1 cellular context compared by ENCODE assay signal in the genomic region with DNA sequence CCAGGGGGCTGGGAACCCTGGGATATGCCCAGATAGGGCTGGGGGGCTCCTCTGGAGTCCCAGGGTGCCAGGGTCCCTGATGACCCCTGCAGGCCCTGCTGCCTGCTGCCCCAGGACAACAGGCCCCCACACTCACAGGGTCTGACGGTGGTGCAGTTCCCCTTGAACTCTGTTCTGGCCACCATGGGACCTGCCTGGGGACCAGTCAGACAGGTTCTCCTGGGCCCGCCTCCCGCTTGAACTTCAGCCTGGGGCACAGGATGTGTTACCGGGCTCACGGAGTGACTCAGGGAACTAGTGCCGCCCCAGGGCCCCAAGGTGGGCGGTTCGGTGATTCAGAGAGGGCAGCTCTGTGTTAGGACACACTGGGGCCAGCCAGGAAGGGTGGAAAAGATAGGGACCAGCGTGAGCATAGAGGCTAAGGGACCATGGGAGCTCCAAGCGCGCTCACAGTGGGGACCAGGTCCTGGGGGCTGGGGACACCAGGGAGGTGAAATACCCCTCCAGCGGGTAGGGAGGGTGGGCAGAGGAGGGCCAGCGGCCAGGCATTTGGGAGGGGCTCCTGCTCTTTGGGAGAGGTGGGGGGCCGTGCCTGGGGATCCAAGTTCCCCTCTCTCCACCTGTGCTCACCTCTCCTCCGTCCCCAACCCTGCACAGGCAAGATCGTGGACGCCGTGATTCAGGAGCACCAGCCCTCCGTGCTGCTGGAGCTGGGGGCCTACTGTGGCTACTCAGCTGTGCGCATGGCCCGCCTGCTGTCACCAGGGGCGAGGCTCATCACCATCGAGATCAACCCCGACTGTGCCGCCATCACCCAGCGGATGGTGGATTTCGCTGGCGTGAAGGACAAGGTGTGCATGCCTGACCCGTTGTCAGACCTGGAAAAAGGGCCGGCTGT.
TF ChIP-seq lines count a peak whose summit lies in the region.

No MANE protein-coding gene starts in this region.

TF ChIP-seq in SK-N-SH treated with all-trans-retinoic acid at 6 μM for 48 hours, 23 proteins besides CTCF, POLR2A, EP300 and RAD21:
- no peak for TF ChIP-seq ARNTL (CRISPR knock-in tag; IDR thresholded peaks at IDR 0.05; ENCODE audit: borderline replicate concordance, low read depth)
- no peak for TF ChIP-seq OSR1 (CRISPR knock-in tag; IDR thresholded peaks at IDR 0.05)
- TF ChIP-seq ESRRG (CRISPR knock-in tag; IDR thresholded peaks at IDR 0.05): no peak
- no peak for TF ChIP-seq ISL1 (CRISPR knock-in tag; IDR thresholded peaks at IDR 0.05)
- no peak for TF ChIP-seq GLIS3 (CRISPR knock-in tag; IDR thresholded peaks at IDR 0.05)
- TF ChIP-seq, protein P1, sequence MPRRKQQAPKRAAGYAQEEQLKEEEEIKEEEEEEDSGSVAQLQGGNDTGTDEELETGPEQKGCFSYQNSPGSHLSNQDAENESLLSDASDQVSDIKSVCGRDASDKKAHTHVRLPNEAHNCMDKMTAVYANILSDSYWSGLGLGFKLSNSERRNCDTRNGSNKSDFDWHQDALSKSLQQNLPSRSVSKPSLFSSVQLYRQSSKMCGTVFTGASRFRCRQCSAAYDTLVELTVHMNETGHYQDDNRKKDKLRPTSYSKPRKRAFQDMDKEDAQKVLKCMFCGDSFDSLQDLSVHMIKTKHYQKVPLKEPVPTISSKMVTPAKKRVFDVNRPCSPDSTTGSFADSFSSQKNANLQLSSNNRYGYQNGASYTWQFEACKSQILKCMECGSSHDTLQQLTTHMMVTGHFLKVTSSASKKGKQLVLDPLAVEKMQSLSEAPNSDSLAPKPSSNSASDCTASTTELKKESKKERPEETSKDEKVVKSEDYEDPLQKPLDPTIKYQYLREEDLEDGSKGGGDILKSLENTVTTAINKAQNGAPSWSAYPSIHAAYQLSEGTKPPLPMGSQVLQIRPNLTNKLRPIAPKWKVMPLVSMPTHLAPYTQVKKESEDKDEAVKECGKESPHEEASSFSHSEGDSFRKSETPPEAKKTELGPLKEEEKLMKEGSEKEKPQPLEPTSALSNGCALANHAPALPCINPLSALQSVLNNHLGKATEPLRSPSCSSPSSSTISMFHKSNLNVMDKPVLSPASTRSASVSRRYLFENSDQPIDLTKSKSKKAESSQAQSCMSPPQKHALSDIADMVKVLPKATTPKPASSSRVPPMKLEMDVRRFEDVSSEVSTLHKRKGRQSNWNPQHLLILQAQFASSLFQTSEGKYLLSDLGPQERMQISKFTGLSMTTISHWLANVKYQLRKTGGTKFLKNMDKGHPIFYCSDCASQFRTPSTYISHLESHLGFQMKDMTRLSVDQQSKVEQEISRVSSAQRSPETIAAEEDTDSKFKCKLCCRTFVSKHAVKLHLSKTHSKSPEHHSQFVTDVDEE (CRISPR knock-in tag; IDR thresholded peaks at IDR 0.05): no peak
- no peak for TF ChIP-seq ZFP30 (CRISPR knock-in tag; IDR thresholded peaks at IDR 0.05)
- TF ChIP-seq ZNF70 (CRISPR knock-in tag; IDR thresholded peaks at IDR 0.05): no peak
- no peak for TF ChIP-seq ZNF565 (CRISPR knock-in tag; conservative IDR thresholded peaks at IDR 0.05; ENCODE audit: low read depth)
- no peak for TF ChIP-seq CSDC2 (CRISPR knock-in tag; IDR thresholded peaks at IDR 0.05)
- TF ChIP-seq, protein P2, sequence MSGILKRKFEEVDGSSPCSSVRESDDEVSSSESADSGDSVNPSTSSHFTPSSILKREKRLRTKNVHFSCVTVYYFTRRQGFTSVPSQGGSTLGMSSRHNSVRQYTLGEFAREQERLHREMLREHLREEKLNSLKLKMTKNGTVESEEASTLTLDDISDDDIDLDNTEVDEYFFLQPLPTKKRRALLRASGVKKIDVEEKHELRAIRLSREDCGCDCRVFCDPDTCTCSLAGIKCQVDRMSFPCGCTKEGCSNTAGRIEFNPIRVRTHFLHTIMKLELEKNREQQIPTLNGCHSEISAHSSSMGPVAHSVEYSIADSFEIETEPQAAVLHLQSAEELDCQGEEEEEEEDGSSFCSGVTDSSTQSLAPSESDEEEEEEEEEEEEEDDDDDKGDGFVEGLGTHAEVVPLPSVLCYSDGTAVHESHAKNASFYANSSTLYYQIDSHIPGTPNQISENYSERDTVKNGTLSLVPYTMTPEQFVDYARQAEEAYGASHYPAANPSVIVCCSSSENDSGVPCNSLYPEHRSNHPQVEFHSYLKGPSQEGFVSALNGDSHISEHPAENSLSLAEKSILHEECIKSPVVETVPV (CRISPR knock-in tag; IDR thresholded peaks at IDR 0.05): no peak
- no peak for TF ChIP-seq PPARA (CRISPR knock-in tag; IDR thresholded peaks at IDR 0.05; ENCODE audit: borderline replicate concordance)
- TF ChIP-seq BACH2 (CRISPR knock-in tag; IDR thresholded peaks at IDR 0.05; ENCODE audit: borderline replicate concordance): no peak
- TF ChIP-seq ZFP3 (CRISPR knock-in tag; IDR thresholded peaks at IDR 0.05): no peak
